In genomic region chr12:63498239-63498638, GRCh38 we compare ENCODE assay signal across 32 cellular contexts.
"Had no signal": no experiment of that assay in that cellular context is flagged by ENCODE, and none has a peak within 500 bp of the region (broad histone marks: within the 10 kb centered on the region; RNA-seq: fewer than 3 reads in every experiment).

No MANE protein-coding gene starts in this region.

- FAIRE-seq: bronchial epithelial cell, TTC549 had no signal

- H3K27me3 ChIP-seq: ascending aorta, cardiac muscle cell had no signal

- H3K9me3 ChIP-seq: ascending aorta had no signal

- ATAC-seq: activated CD4-positive, alpha-beta T cell treated with anti-CD3 and anti-CD28 coated beads for 36 hours; activated CD4-positive, CD25-positive, alpha-beta regulatory T cell treated with anti-CD3 and anti-CD28 coated beads, Interleukin-2, amount 50 U/mL, for 24 hours; activated CD8-positive, alpha-beta memory T cell treated with anti-CD3 and anti-CD28 coated beads, Interleukin-2, amount 10 ng/mL, durations not matched to agents 7 days and 5 days; activated CD8-positive, alpha-beta T cell treated with anti-CD3 and anti-CD28 coated beads, Interleukin-2, amount 10 ng/mL, durations not matched to agents 7 days and 5 days; activated naive CD8-positive, alpha-beta T cell treated with anti-CD3 and anti-CD28 coated beads, Interleukin-2, amount 50 U/mL, for 24 hours; WTC11 had no signal

- H3K4me1 ChIP-seq: ascending aorta had no signal

- DNase-seq: activated CD4-positive, alpha-beta memory T cell treated with anti-CD3 and anti-CD28 coated beads, Interleukin-2, amount 10 ng/mL, durations not matched to agents 7 days and 5 days; activated CD4-positive, alpha-beta T cell treated with anti-CD3 and anti-CD28 coated beads for 1 hour; activated CD4-positive, alpha-beta T cell treated with anti-CD3 and anti-CD28 coated beads for 36 hours; activated CD4-positive, alpha-beta T cell treated with anti-CD3 and anti-CD28 coated beads for 48 hours; activated CD4-positive, alpha-beta T cell treated with anti-CD3 and anti-CD28 coated beads, Interleukin-2, amount 10 ng/mL, durations not matched to agents 7 days and 5 days; activated CD4-positive, alpha-beta T cell treated with anti-CD3 and anti-CD28 coated beads, Interleukin-2, amount 50 U/mL, for 48 hours; activated CD4-positive, CD25-positive, alpha-beta regulatory T cell; activated CD8-positive, alpha-beta memory T cell treated with anti-CD3 and anti-CD28 coated beads for 24 hours; activated CD8-positive, alpha-beta memory T cell treated with anti-CD3 and anti-CD28 coated beads, Interleukin-2, amount 10 ng/mL, durations not matched to agents 7 days and 5 days; activated CD8-positive, alpha-beta memory T cell treated with anti-CD3 and anti-CD28 coated beads, Interleukin-2, amount 50 U/mL, for 48 hours; activated CD8-positive, alpha-beta T cell treated with anti-CD3 and anti-CD28 coated beads, Interleukin-2, amount 10 ng/mL, durations not matched to agents 7 days and 5 days; activated effector memory CD4-positive, alpha-beta T cell treated with Interleukin-2 at 50 U/mL for 16 hours; activated gamma-delta T cell; activated naive CD4-positive, alpha-beta T cell treated with anti-CD3 and anti-CD28 coated beads, Interleukin-2, amount 10 ng/mL, durations not matched to agents 7 days and 5 days; activated naive CD4-positive, alpha-beta T cell treated with Interleukin-2 at 50 U/mL for 16 hours; activated naive CD8-positive, alpha-beta T cell treated with anti-CD3 and anti-CD28 coated beads, Interleukin-2, amount 10 ng/mL, durations not matched to agents 7 days and 5 days; activated naive CD8-positive, alpha-beta T cell treated with anti-CD3 and anti-CD28 coated beads, Interleukin-2, amount 50 U/mL, for 24 hours; activated T-cell treated with anti-CD3 and anti-CD28 coated beads, Interleukin-2, amount 50 U/mL, for 24 hours; activated T-cell treated with anti-CD3 and anti-CD28 coated beads, Interleukin-2, amount 50 U/mL, for 48 hours; amygdala; anterior cingulate cortex; caudate nucleus; cerebellar nuclear complex; T-helper 2 cell; T-helper 9 cell; WERI-Rb-1 had no signal

- H3K27ac ChIP-seq: ascending aorta, cardiac muscle cell, WERI-Rb-1 had no signal

- H3K36me3 ChIP-seq: ascending aorta, cardiac muscle cell, WERI-Rb-1 had no signal

- H3K4me3 ChIP-seq: ascending aorta, cardiac muscle cell had no signal
